ENCODE assay signal across 20 cellular contexts in genomic region chr13:39810091-39810877, GRCh38.
DNase-seq lines count a peak whose midpoint lies in the region; ATAC-seq and TF ChIP-seq lines count a peak whose summit lies in the region.
"Had no signal": no experiment of that assay in that cellular context is flagged by ENCODE, and none has a peak within 500 bp of the region (broad histone marks: within the 10 kb centered on the region; RNA-seq: fewer than 3 reads in every experiment).

No MANE protein-coding gene starts in this region.

- H3K27ac Mint-ChIP-seq in nephron progenitor cell: peak overlapping the region; percentile 3
- H3K27ac Mint-ChIP-seq: activated T-helper 17 cell treated with anti-CD3 and anti-CD28 coated beads, Interleukin-2, amount 50 U/mL, for 72 hours; brain; T-helper 1 cell treated with Interleukin-12 subunit alpha and Interleukin-12 subunit beta and Interleukin-4 antibody, amounts not matched to agents 30 μg/mL and 1 μg/mL, for 36 hours had no signal

- intact Hi-C loops in head of caudate nucleus (cut with DNase I): no loop called here

- TF ChIP-seq EP300 in Ishikawa (IDR thresholded peaks at IDR 0.05; ENCODE audit: borderline replicate concordance): no peak

- H3K4me1 Mint-ChIP-seq in nephron progenitor cell: no peaks in the 10 kb centered on the region
- H3K4me1 Mint-ChIP-seq: activated T-helper 17 cell treated with anti-CD3 and anti-CD28 coated beads, Interleukin-2, amount 50 U/mL, for 72 hours; brain; naive thymus-derived CD8-positive, alpha-beta T cell had no signal

- no peaks in the 10 kb centered on the region for H3K36me3 Mint-ChIP-seq in nephron progenitor cell (ENCODE audit: low read depth)
- H3K36me3 Mint-ChIP-seq: brain; naive thymus-derived CD8-positive, alpha-beta T cell had no signal

- no peak for ATAC-seq in stimulated activated naive CD8-positive, alpha-beta T cell treated with anti-CD3 and anti-CD28 coated beads, Interleukin-15, Interleukin-2, amounts not matched to agents 100 U/mL and 50 U/mL, for 24 hours
- ATAC-seq: activated T-helper 17 cell treated with anti-CD3 and anti-CD28 coated beads, Interleukin-2, amount 50 U/mL, for 72 hours; naive thymus-derived CD8-positive, alpha-beta T cell had no signal

- H3K27me3 Mint-ChIP-seq in nephron progenitor cell (ENCODE audit: low read depth, poor library complexity): peaks cover 5% of the 10 kb centered on the region
- H3K27me3 Mint-ChIP-seq: activated T-helper 17 cell treated with anti-CD3 and anti-CD28 coated beads, Interleukin-2, amount 50 U/mL, for 72 hours had no signal

- H3K4me3 Mint-ChIP-seq in nephron progenitor cell: no peak overlapping the region
- H3K4me3 Mint-ChIP-seq: activated T-helper 17 cell treated with anti-CD3 and anti-CD28 coated beads, Interleukin-2, amount 50 U/mL, for 72 hours; brain; naive thymus-derived CD8-positive, alpha-beta T cell; T-helper 1 cell treated with Interleukin-12 subunit alpha and Interleukin-12 subunit beta and Interleukin-4 antibody, amounts not matched to agents 30 μg/mL and 1 μg/mL, for 36 hours had no signal

- TF ChIP-seq RAD21 in Ishikawa (IDR thresholded peaks at IDR 0.05; ENCODE audit: low read depth): peak; percentile 30; the same call in 1 of the 2 replicates

- no peaks in the 10 kb centered on the region for H3K9me3 Mint-ChIP-seq in nephron progenitor cell
- H3K9me3 Mint-ChIP-seq: activated T-helper 17 cell treated with anti-CD3 and anti-CD28 coated beads, Interleukin-2, amount 50 U/mL, for 72 hours; naive thymus-derived CD8-positive, alpha-beta T cell; T-helper 1 cell treated with Interleukin-12 subunit alpha and Interleukin-12 subunit beta and Interleukin-4 antibody, amounts not matched to agents 30 μg/mL and 1 μg/mL, for 36 hours had no signal

- peak; percentile 18 for DNase-seq in EL
- peak; percentile 10 for DNase-seq in dermis blood vessel endothelial cell
- no peak for DNase-seq in nephron progenitor cell
- no peak for DNase-seq in head of caudate nucleus
- no peak for DNase-seq in kidney tubule cell (ENCODE audit: low spot score)
- DNase-seq in stimulated activated naive CD8-positive, alpha-beta T cell treated with anti-CD3 and anti-CD28 coated beads, Interleukin-15, Interleukin-2, amounts not matched to agents 100 U/mL and 50 U/mL, for 24 hours: no peak
- DNase-seq: activated CD4-positive, alpha-beta T cell treated with anti-CD3 and anti-CD28 coated beads, Interleukin-2, amount 50 U/mL, for 1 hour; foreskin melanocyte; hypothalamus; naive thymus-derived CD8-positive, alpha-beta T cell; NCI-H146; NCI-H2171 treated with DMSO at 0.1 percent for 48 hours; SHP77 treated with DMSO at 0.1 percent for 48 hours; stimulated activated CD4-positive, alpha-beta T cell treated with anti-CD3 and anti-CD28 coated beads, Interleukin-2, amount 100 ng/mL, for 24 hours; stimulated activated naive CD4-positive, alpha-beta T cell; tibial artery had no signal

- TF ChIP-seq CTCF in nephron progenitor cell (IDR thresholded peaks at IDR 0.05): no peak

TF ChIP-seq in Ishikawa, 13 proteins besides CTCF, POLR2A, EP300 and RAD21:
- TF ChIP-seq CEBPB (IDR thresholded peaks at IDR 0.05) (no peak), REST (IDR thresholded peaks at IDR 0.05; ENCODE audit: low read depth) (no peak), NFIC (IDR thresholded peaks at IDR 0.05) (no peak), USF1 (IDR thresholded peaks at IDR 0.05) (no peak), EGR1 (IDR thresholded peaks at IDR 0.05) (no peak), YY1 (IDR thresholded peaks at IDR 0.05; ENCODE audit: low read depth) (no peak), TEAD4 (IDR thresholded peaks at IDR 0.05) (no peak), FOXM1 (IDR thresholded peaks at IDR 0.05; ENCODE audit: borderline replicate concordance, low read depth) (no peak), TCF12 (IDR thresholded peaks at IDR 0.05; ENCODE audit: low read depth) (no peak), ZBTB7A (IDR thresholded peaks at IDR 0.05; ENCODE audit: low read depth) (no peak), MAX (IDR thresholded peaks at IDR 0.05) (no peak), TAF1 (IDR thresholded peaks at IDR 0.05; ENCODE audit: low read depth) (no peak), CREB1 (IDR thresholded peaks at IDR 0.05; ENCODE audit: low read depth) (no peak)

Comparison
In these comparisons a context has a peak if more than half of its experiments do, and no peak if none do; other contexts are left out.
1. DNase-seq: peak in EL (single experiment) and dermis blood vessel endothelial cell (single experiment); none in nephron progenitor cell (single experiment), head of caudate nucleus (0 of 42), kidney tubule cell (single experiment) and stimulated activated naive CD8-positive, alpha-beta T cell treated with anti-CD3 and anti-CD28 coated beads, Interleukin-15, Interleukin-2, amounts not matched to agents 100 U/mL and 50 U/mL, for 24 hours (single experiment).